Comparison of ENCODE assay signal across 8 cellular contexts in genomic region chr5:31638286-31638685, GRCh38. TPM values are rescaled to one million over a fixed set of nuclear protein-coding genes. Genes with fewer than 3 reads are reported as not detected.
A peak's percentile ranks its signal among the peaks of the same experiment; 100 is the strongest.
DNase-seq lines count a peak whose midpoint lies in the region; ATAC-seq and TF ChIP-seq lines count a peak whose summit lies in the region.

No MANE protein-coding gene starts in this region.

- peaks cover 4% of the 10 kb centered on the region for H3K4me1 ChIP-seq in effector memory CD4-positive, alpha-beta T cell (ENCODE audit: control insufficient read depth, insufficient read depth, low read length, poor library complexity, severe bottlenecking)

- no peak for DNase-seq in activated naive CD4-positive, alpha-beta T cell treated with Interleukin-2 at 50 U/mL for 16 hours
- DNase-seq in M059J (ENCODE audit: low read depth) (peak; percentile 27), neural crest cell (ENCODE audit: low read depth, low spot score) (no peak), superior temporal gyrus (ENCODE audit: extremely low spot score) (no peak), dedifferentiated amniotic fluid mesenchymal stem cell (ENCODE audit: extremely low spot score) (no peak)
- DNase-seq in effector memory CD4-positive, alpha-beta T cell = no peak

- no peaks in the 10 kb centered on the region for H3K36me3 ChIP-seq in effector memory CD4-positive, alpha-beta T cell (ENCODE audit: control insufficient read depth, insufficient read depth, low read length)

- H3K27me3 ChIP-seq in effector memory CD4-positive, alpha-beta T cell (replicated peaks; ENCODE audit: control insufficient read depth, insufficient read depth, low read length, poor library complexity, severe bottlenecking) = no peaks in the 10 kb centered on the region

- no peaks in the 10 kb centered on the region for H3K9me3 Mint-ChIP-seq in activated naive CD4-positive, alpha-beta T cell treated with anti-CD3 and anti-CD28 coated beads, Interleukin-2, amount 50 U/mL, for 24 hours
- H3K9me3 Mint-ChIP-seq in neural crest cell = no peaks in the 10 kb centered on the region

- H3K36me3 Mint-ChIP-seq in activated naive CD4-positive, alpha-beta T cell treated with anti-CD3 and anti-CD28 coated beads, Interleukin-2, amount 50 U/mL, for 24 hours = no peaks in the 10 kb centered on the region
- no peaks in the 10 kb centered on the region for H3K36me3 Mint-ChIP-seq in neural crest cell (ENCODE audit: low read depth)

- H3K4me3 Mint-ChIP-seq in activated naive CD4-positive, alpha-beta T cell treated with anti-CD3 and anti-CD28 coated beads, Interleukin-2, amount 50 U/mL, for 24 hours = peak overlapping the region; percentile 91
- peak overlapping the region; percentile 94 for H3K4me3 Mint-ChIP-seq in neural crest cell

- ATAC-seq in GM18870 (IDR thresholded peaks at IDR 0.05; ENCODE audit: unreplicated experiment) = no peak

- peak overlapping the region; percentile 34 for H3K27ac ChIP-seq in effector memory CD4-positive, alpha-beta T cell (ENCODE audit: insufficient read depth, low read length, poor library complexity, severe bottlenecking)

- H3K4me3 ChIP-seq in effector memory CD4-positive, alpha-beta T cell (ENCODE audit: insufficient read depth, low read depth, low read length, poor library complexity, severe bottlenecking) = peak overlapping the region; percentile 88

- H3K27me3 Mint-ChIP-seq in activated naive CD4-positive, alpha-beta T cell treated with anti-CD3 and anti-CD28 coated beads, Interleukin-2, amount 50 U/mL, for 24 hours = peaks cover 10% of the 10 kb centered on the region
- peaks cover 30% of the 10 kb centered on the region for H3K27me3 Mint-ChIP-seq in neural crest cell (ENCODE audit: low read depth)

- peaks cover 10% of the 10 kb centered on the region for H3K4me1 Mint-ChIP-seq in activated naive CD4-positive, alpha-beta T cell treated with anti-CD3 and anti-CD28 coated beads, Interleukin-2, amount 50 U/mL, for 24 hours
- peaks cover 5% of the 10 kb centered on the region for H3K4me1 Mint-ChIP-seq in neural crest cell

- no peak overlapping the region for H3K27ac Mint-ChIP-seq in activated naive CD4-positive, alpha-beta T cell treated with anti-CD3 and anti-CD28 coated beads, Interleukin-2, amount 50 U/mL, for 24 hours
- no peak overlapping the region for H3K27ac Mint-ChIP-seq in neural crest cell (ENCODE audit: unreplicated experiment)

- no peak for TF ChIP-seq CTCF in neural crest cell (conservative IDR thresholded peaks at IDR 0.05)

- H3K9me3 ChIP-seq in effector memory CD4-positive, alpha-beta T cell (ENCODE audit: control insufficient read depth, low read length) = no peaks in the 10 kb centered on the region

RNA-seq across cellular contexts. Expression of gene PDZD2, which starts 0.6 kb away (rescaled TPM):
- 2.9 and 7.1 TPM in 2 replicates for total RNA-seq in M059J (2014; rRNA removed; shearing (Covaris generic))
- 0.65 and 1.3 TPM in 2 replicates for total RNA-seq in neural crest cell
